In genomic region chr15:34365836-34366235, GRCh38 we compare ENCODE assay signal across 3 cellular contexts.
TF ChIP-seq lines count a peak whose summit lies in the region.

No MANE protein-coding gene starts in this region.

TF ChIP-seq in SK-N-SH, 30 proteins besides CTCF, POLR2A, EP300 and RAD21:
- TF ChIP-seq ELF1 (IDR thresholded peaks at IDR 0.05): no peak
- no peak for TF ChIP-seq YY1 (IDR thresholded peaks at IDR 0.05; ENCODE audit: low read depth)
- TF ChIP-seq RFX5 (IDR thresholded peaks at IDR 0.05; ENCODE audit: low read length): no peak
- TF ChIP-seq MEF2A (IDR thresholded peaks at IDR 0.05; ENCODE audit: borderline replicate concordance, low read depth): no peak
- TF ChIP-seq SIN3A (IDR thresholded peaks at IDR 0.05; ENCODE audit: borderline replicate concordance, low read depth, low read length): no peak
- TF ChIP-seq GATA2 (CRISPR knock-in tag; IDR thresholded peaks at IDR 0.05): no peak
- no peak for TF ChIP-seq SMC3 (IDR thresholded peaks at IDR 0.05; ENCODE audit: low read depth, low read length)
- no peak for TF ChIP-seq FOSL2 (IDR thresholded peaks at IDR 0.05; ENCODE audit: borderline replicate concordance, low read depth)
- no peak for TF ChIP-seq MXI1 (IDR thresholded peaks at IDR 0.05; ENCODE audit: low read depth, low read length)

TF ChIP-seq in SK-N-SH treated with all-trans-retinoic acid at 6 μM for 48 hours, 23 proteins besides CTCF, POLR2A, EP300 and RAD21:
- TF ChIP-seq TCF4 (CRISPR knock-in tag; IDR thresholded peaks at IDR 0.05; ENCODE audit: borderline replicate concordance) (no peak), BACH2 (CRISPR knock-in tag; IDR thresholded peaks at IDR 0.05; ENCODE audit: borderline replicate concordance) (no peak), OSR1 (CRISPR knock-in tag; IDR thresholded peaks at IDR 0.05) (no peak), ZC3H10 (CRISPR knock-in tag; IDR thresholded peaks at IDR 0.05) (no peak), ZFP3 (CRISPR knock-in tag; IDR thresholded peaks at IDR 0.05) (no peak), ARNTL (CRISPR knock-in tag; IDR thresholded peaks at IDR 0.05; ENCODE audit: borderline replicate concordance, low read depth) (no peak)
TF ChIP-seq in SK-N-SH treated with all-trans-retinoic acid at 6 μM for 48 hours: peak in this region for 0.

TF ChIP-seq in GM12878, 131 proteins besides CTCF, POLR2A, EP300 and RAD21:
- TF ChIP-seq SREBF1 (IDR thresholded peaks at IDR 0.05; ENCODE audit: low read length): no peak
- TF ChIP-seq STAT1 (conservative IDR thresholded peaks at IDR 0.05): no peak
- no peak for TF ChIP-seq PAX5 (IDR thresholded peaks at IDR 0.05; ENCODE audit: borderline replicate concordance, low read depth, low read length)
- no peak for TF ChIP-seq KDM1A (IDR thresholded peaks at IDR 0.05; ENCODE audit: borderline replicate concordance)
- TF ChIP-seq, protein P1, sequence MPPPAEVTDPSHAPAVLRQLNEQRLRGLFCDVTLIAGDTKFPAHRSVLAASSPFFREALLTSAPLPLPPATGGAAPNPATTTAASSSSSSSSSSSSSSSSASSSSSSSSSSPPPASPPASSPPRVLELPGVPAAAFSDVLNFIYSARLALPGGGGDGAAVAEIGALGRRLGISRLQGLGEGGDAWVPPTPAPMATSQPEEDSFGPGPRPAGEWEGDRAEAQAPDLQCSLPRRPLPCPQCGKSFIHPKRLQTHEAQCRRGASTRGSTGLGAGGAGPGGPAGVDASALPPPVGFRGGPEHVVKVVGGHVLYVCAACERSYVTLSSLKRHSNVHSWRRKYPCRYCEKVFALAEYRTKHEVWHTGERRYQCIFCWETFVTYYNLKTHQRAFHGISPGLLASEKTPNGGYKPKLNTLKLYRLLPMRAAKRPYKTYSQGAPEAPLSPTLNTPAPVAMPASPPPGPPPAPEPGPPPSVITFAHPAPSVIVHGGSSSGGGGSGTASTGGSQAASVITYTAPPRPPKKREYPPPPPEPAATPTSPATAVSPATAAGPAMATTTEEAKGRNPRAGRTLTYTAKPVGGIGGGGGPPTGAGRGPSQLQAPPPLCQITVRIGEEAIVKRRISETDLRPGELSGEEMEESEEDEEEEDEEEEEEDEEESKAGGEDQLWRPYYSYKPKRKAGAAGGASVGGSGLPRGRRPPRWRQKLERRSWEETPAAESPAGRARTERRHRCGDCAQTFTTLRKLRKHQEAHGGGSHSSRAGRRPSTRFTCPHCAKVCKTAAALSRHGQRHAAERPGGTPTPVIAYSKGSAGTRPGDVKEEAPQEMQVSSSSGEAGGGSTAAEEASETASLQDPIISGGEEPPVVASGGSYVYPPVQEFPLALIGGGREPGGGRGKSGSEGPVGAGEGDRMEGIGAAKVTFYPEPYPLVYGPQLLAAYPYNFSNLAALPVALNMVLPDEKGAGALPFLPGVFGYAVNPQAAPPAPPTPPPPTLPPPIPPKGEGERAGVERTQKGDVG (CRISPR knock-in tag; IDR thresholded peaks at IDR 0.05): no peak
- no peak for TF ChIP-seq CEBPB (IDR thresholded peaks at IDR 0.05; ENCODE audit: borderline replicate concordance in 1 of 2, low read depth in 2 of 2, low read length in 2 of 2)
- TF ChIP-seq POLR2AphosphoS5 (IDR thresholded peaks at IDR 0.05; ENCODE audit: low read length): no peak
- TF ChIP-seq EED (IDR thresholded peaks at IDR 0.05; ENCODE audit: low read depth): no peak
- no peak for TF ChIP-seq MEF2A (IDR thresholded peaks at IDR 0.05; ENCODE audit: insufficient read depth, low read depth, low read length)
- TF ChIP-seq SKIL (IDR thresholded peaks at IDR 0.05; ENCODE audit: low read depth, poor library complexity, severe bottlenecking): no peak
- no peak for TF ChIP-seq KAT2A (conservative IDR thresholded peaks at IDR 0.05; ENCODE audit: control insufficient read depth, low read depth, low read length)
- TF ChIP-seq RELB (IDR thresholded peaks at IDR 0.05; ENCODE audit: low read depth): no peak
- no peak for TF ChIP-seq MTA2 (IDR thresholded peaks at IDR 0.05; ENCODE audit: low read depth)
- no peak for TF ChIP-seq CHD1 (IDR thresholded peaks at IDR 0.05; ENCODE audit: low read depth, low read length)
- no peak for TF ChIP-seq CBFB (IDR thresholded peaks at IDR 0.05; ENCODE audit: low read depth)
